Comparison of ENCODE assay signal across 17 cellular contexts in genomic region chr20:46993465-46994095, GRCh38.
DNase-seq lines count a peak whose midpoint lies in the region; ATAC-seq lines count a peak whose summit lies in the region.
"Had no signal": no experiment of that assay in that cellular context is flagged by ENCODE, and none has a peak within 500 bp of the region (broad histone marks: within the 10 kb centered on the region; RNA-seq: fewer than 3 reads in every experiment).

No MANE protein-coding gene starts in this region.

- H3K36me3 Mint-ChIP-seq in T-helper 2 cell treated with Interferon-gamma antibody and Interleukin-4, amounts not matched to agents 5 μg/mL and 100 μg/mL, for 36 hours (ENCODE audit: low read depth): peaks cover 6% of the 10 kb centered on the region
- no peaks in the 10 kb centered on the region for H3K36me3 Mint-ChIP-seq in stimulated activated naive CD8-positive, alpha-beta T cell treated with anti-CD3 and anti-CD28 coated beads, Interleukin-15, Interleukin-2, amounts not matched to agents 100 ng/mL and 50 ng/mL, for 24 hours (ENCODE audit: low read depth)
- no peaks in the 10 kb centered on the region for H3K36me3 Mint-ChIP-seq in effector memory CD8-positive, alpha-beta T cell (ENCODE audit: insufficient read depth)

- no peaks in the 10 kb centered on the region for H3K27me3 Mint-ChIP-seq in T-helper 2 cell treated with Interferon-gamma antibody and Interleukin-4, amounts not matched to agents 5 μg/mL and 100 μg/mL, for 36 hours (ENCODE audit: low read depth)
- H3K27me3 Mint-ChIP-seq in stimulated activated naive CD8-positive, alpha-beta T cell treated with anti-CD3 and anti-CD28 coated beads, Interleukin-15, Interleukin-2, amounts not matched to agents 100 ng/mL and 50 ng/mL, for 24 hours: peaks cover 48% of the 10 kb centered on the region
- H3K27me3 Mint-ChIP-seq in stimulated activated naive CD8-positive, alpha-beta T cell treated with anti-CD3 and anti-CD28 coated beads, Interleukin-15, amount 100 ng/mL, for 72 hours: peaks cover 81% of the 10 kb centered on the region
- H3K27me3 Mint-ChIP-seq in effector memory CD8-positive, alpha-beta T cell: peaks cover 31 to 58% of the 10 kb centered on the region in 2 donors

- peak overlapping the region; percentile 70 for H3K4me3 Mint-ChIP-seq in T-helper 2 cell treated with Interferon-gamma antibody and Interleukin-4, amounts not matched to agents 5 μg/mL and 100 μg/mL, for 36 hours
- no peak overlapping the region for H3K4me3 Mint-ChIP-seq in stimulated activated naive CD8-positive, alpha-beta T cell treated with anti-CD3 and anti-CD28 coated beads, Interleukin-15, Interleukin-2, amounts not matched to agents 100 ng/mL and 50 ng/mL, for 24 hours
- H3K4me3 Mint-ChIP-seq in stimulated activated naive CD8-positive, alpha-beta T cell treated with anti-CD3 and anti-CD28 coated beads, Interleukin-15, amount 100 ng/mL, for 72 hours: no peak overlapping the region
- no peak overlapping the region for H3K4me3 Mint-ChIP-seq in effector memory CD8-positive, alpha-beta T cell

- peaks cover 63% of the 10 kb centered on the region for H3K4me1 Mint-ChIP-seq in T-helper 2 cell treated with Interferon-gamma antibody and Interleukin-4, amounts not matched to agents 5 μg/mL and 100 μg/mL, for 36 hours (ENCODE audit: low read depth)
- peaks cover 23% of the 10 kb centered on the region for H3K4me1 Mint-ChIP-seq in stimulated activated naive CD8-positive, alpha-beta T cell treated with anti-CD3 and anti-CD28 coated beads, Interleukin-15, Interleukin-2, amounts not matched to agents 100 ng/mL and 50 ng/mL, for 24 hours (ENCODE audit: low read depth)
- H3K4me1 Mint-ChIP-seq in stimulated activated naive CD8-positive, alpha-beta T cell treated with anti-CD3 and anti-CD28 coated beads, Interleukin-15, amount 100 ng/mL, for 72 hours: peaks cover 45% of the 10 kb centered on the region
- H3K4me1 Mint-ChIP-seq in effector memory CD8-positive, alpha-beta T cell (ENCODE audit: low read depth in 2 of 2): peaks cover 6 to 7% of the 10 kb centered on the region in 2 donors

- ATAC-seq in stimulated activated naive CD8-positive, alpha-beta T cell treated with anti-CD3 and anti-CD28 coated beads, Interleukin-15, amount 100 ng/mL, for 72 hours: no peak
- no peak for ATAC-seq in effector memory CD8-positive, alpha-beta T cell (replicated peaks)
- ATAC-seq in left lobe of liver: no peak
- ATAC-seq: heart left ventricle, psoas muscle had no signal

- H3K27ac Mint-ChIP-seq in T-helper 2 cell treated with Interferon-gamma antibody and Interleukin-4, amounts not matched to agents 5 μg/mL and 100 μg/mL, for 36 hours: peak overlapping the region; percentile 91
- H3K27ac Mint-ChIP-seq in stimulated activated naive CD8-positive, alpha-beta T cell treated with anti-CD3 and anti-CD28 coated beads, Interleukin-15, Interleukin-2, amounts not matched to agents 100 ng/mL and 50 ng/mL, for 24 hours: peak overlapping the region; percentile 43
- no peak overlapping the region for H3K27ac Mint-ChIP-seq in stimulated activated naive CD8-positive, alpha-beta T cell treated with anti-CD3 and anti-CD28 coated beads, Interleukin-15, amount 100 ng/mL, for 72 hours
- peak overlapping the region; percentile 8 to 44 for H3K27ac Mint-ChIP-seq in effector memory CD8-positive, alpha-beta T cell

- no peak for DNase-seq in T-helper 2 cell treated with Interferon-gamma antibody and Interleukin-4, amounts not matched to agents 5 μg/mL and 100 μg/mL, for 36 hours (ENCODE audit: low spot score)
- DNase-seq in T-helper 2 cell: no peak
- DNase-seq in stimulated activated naive CD8-positive, alpha-beta T cell treated with anti-CD3 and anti-CD28 coated beads, Interleukin-15, amount 100 ng/mL, for 72 hours: no peak
- no peak for DNase-seq in effector memory CD8-positive, alpha-beta T cell
- DNase-seq in NCI-H1436 (lab: John Stamatoyannopoulos, UW): no peak
- DNase-seq in occipital lobe (lab: John Stamatoyannopoulos, UW): no peak
- DNase-seq in left lobe of liver (ENCODE audit: low spot score): no peak
- DNase-seq: 8988T, cerebellar nuclear complex, DMS53, GDM1, heart left ventricle, NCI-H1092, NCI-H526 treated with DMSO at 0.1 percent for 48 hours, psoas muscle, upper lobe of right lung had no signal

- H3K9me3 Mint-ChIP-seq in T-helper 2 cell treated with Interferon-gamma antibody and Interleukin-4, amounts not matched to agents 5 μg/mL and 100 μg/mL, for 36 hours: peaks cover 6% of the 10 kb centered on the region
- H3K9me3 Mint-ChIP-seq in stimulated activated naive CD8-positive, alpha-beta T cell treated with anti-CD3 and anti-CD28 coated beads, Interleukin-15, Interleukin-2, amounts not matched to agents 100 ng/mL and 50 ng/mL, for 24 hours: no peaks in the 10 kb centered on the region
- H3K9me3 Mint-ChIP-seq in stimulated activated naive CD8-positive, alpha-beta T cell treated with anti-CD3 and anti-CD28 coated beads, Interleukin-15, amount 100 ng/mL, for 72 hours: no peaks in the 10 kb centered on the region
- H3K9me3 Mint-ChIP-seq in effector memory CD8-positive, alpha-beta T cell: no peaks in the 10 kb centered on the region

Comparison
In these comparisons a context has a peak if more than half of its experiments do, and no peak if none do; other contexts are left out.
1. H3K27ac Mint-ChIP-seq: peak in T-helper 2 cell treated with Interferon-gamma antibody and Interleukin-4, amounts not matched to agents 5 μg/mL and 100 μg/mL, for 36 hours (single experiment), stimulated activated naive CD8-positive, alpha-beta T cell treated with anti-CD3 and anti-CD28 coated beads, Interleukin-15, Interleukin-2, amounts not matched to agents 100 ng/mL and 50 ng/mL, for 24 hours (single experiment) and effector memory CD8-positive, alpha-beta T cell (2 of 2); none in stimulated activated naive CD8-positive, alpha-beta T cell treated with anti-CD3 and anti-CD28 coated beads, Interleukin-15, amount 100 ng/mL, for 72 hours (0 of 2).